19 cellular contexts compared by ENCODE assay signal in genomic region chr7:155973451-155973997, GRCh38.
DNase-seq lines count a peak whose midpoint lies in the region; FAIRE-seq and TF ChIP-seq lines count a peak whose summit lies in the region.
"Had no signal": no experiment of that assay in that cellular context is flagged by ENCODE, and none has a peak within 500 bp of the region (broad histone marks: within the 10 kb centered on the region; RNA-seq: fewer than 3 reads in every experiment).

No MANE protein-coding gene starts in this region.

- no peak overlapping the region for H2BK12ac ChIP-seq in H9 (ENCODE audit: insufficient read length, low read depth, low read length)

- no peaks in the 10 kb centered on the region for H4K20me1 ChIP-seq in H9 (ENCODE audit: control insufficient read depth, insufficient read depth, insufficient read length)

- H3K4me3 Mint-ChIP-seq in H9 (no peak overlapping the region), nephron progenitor cell (no peak overlapping the region)
- H3K4me3 Mint-ChIP-seq: CD4-positive, alpha-beta T cell had no signal

- no peak overlapping the region for H3K18ac ChIP-seq in H9 (ENCODE audit: insufficient read length, low read depth, low read length)

- H3K27ac Mint-ChIP-seq in H9 (no peak overlapping the region), nephron progenitor cell (peak overlapping the region; percentile 69)
- H3K27ac Mint-ChIP-seq: CD4-positive, alpha-beta T cell had no signal

- no peak overlapping the region for H4K91ac ChIP-seq in H9 (ENCODE audit: insufficient read length, low read depth, low read length)

- H3K79me1 ChIP-seq in H9 (ENCODE audit: insufficient read depth, low read depth, low read length, poor library complexity, severe bottlenecking) = no peaks in the 10 kb centered on the region

- no peak overlapping the region for H2BK120ac ChIP-seq in H9 (ENCODE audit: low read depth, low read length, poor library complexity, severe bottlenecking)

- H3K27me3 Mint-ChIP-seq in H9 (ENCODE audit: low read depth) (peaks cover 6% of the 10 kb centered on the region), nephron progenitor cell (ENCODE audit: low read depth, poor library complexity) (peaks cover 31% of the 10 kb centered on the region)
- H3K27me3 Mint-ChIP-seq: CD4-positive, alpha-beta T cell had no signal

- H3K9ac ChIP-seq in H9 (ENCODE audit: extremely low read depth, insufficient read length, low read length) = no peak overlapping the region
- H3K9ac ChIP-seq in colonic mucosa (ENCODE audit: low read depth in 2 of 2, low read length in 2 of 2) = no peak overlapping the region

- H2BK5ac ChIP-seq in H9 (ENCODE audit: insufficient read length, low read length) = no peak overlapping the region

- no peaks in the 10 kb centered on the region for H3K23me2 ChIP-seq in H9 (ENCODE audit: insufficient read length, low read depth, low read length, poor library complexity, severe bottlenecking)

- intact Hi-C loops in colonic mucosa (cut with DNase I) = no loop called here
- intact Hi-C loops in testis (cut with DNase I; ENCODE audit: low total_unique reads) = no loop called here

- H3K4me1 Mint-ChIP-seq in H9 (peaks cover 8 to 12% of the 10 kb centered on the region in 2 experiments), nephron progenitor cell (peaks cover 17% of the 10 kb centered on the region)

- H3K36me3 ChIP-seq in colonic mucosa (no peaks in the 10 kb centered on the region), testis (ENCODE audit: low read depth, missing control alignments) (no peaks in the 10 kb centered on the region)

- no peak overlapping the region for H3K4me3 ChIP-seq in colonic mucosa
- H3K4me3 ChIP-seq in testis = no peak overlapping the region
- H3K4me3 ChIP-seq: K562 had no signal

- no peak for FAIRE-seq in GM12891 (lab: Jason Lieb, UNC)
- FAIRE-seq: K562 had no signal

- H2BK15ac ChIP-seq in H9 (ENCODE audit: low read depth, low read length) = no peak overlapping the region

- DNase-seq in H9 (peak; percentile 12), colonic mucosa (peak; percentile 11), nephron progenitor cell (no peak), testis (peak; percentile 3), SIG-M5 (lab: John Stamatoyannopoulos, UW) (no peak), GM12891 (ENCODE audit: insufficient read length, low spot score) (no peak), amniotic stem cell (lab: John Stamatoyannopoulos, UW) (no peak)
- DNase-seq in activated CD4-positive, alpha-beta T cell treated with anti-CD3 and anti-CD28 coated beads for 4 hours = no peak
- DNase-seq: ACHN, AML-193, EL, HCEC 1CT, NCI-H1930, NCI-H2171, NCI-H446, NCI-H69, SHP77 treated with DMSO at 0.1 percent for 48 hours had no signal

- no peak overlapping the region for H4K5ac ChIP-seq in H9 (ENCODE audit: insufficient read length, low read depth, low read length)

- H2BK20ac ChIP-seq in H9 (ENCODE audit: low read depth, low read length, poor library complexity, severe bottlenecking) = no peak overlapping the region

- H4K8ac ChIP-seq in H9 (replicated peaks; ENCODE audit: insufficient read length, low read depth, low read length) = no peak overlapping the region

- no peak overlapping the region for H3K4ac ChIP-seq in H9 (ENCODE audit: low read depth, low read length)

- WGBS in H9 (ENCODE audit: extremely low coverage, insufficient read length, low lambda C conversion rate) = no CpG with 5 or more reads among the region's 15 CpGs
- 88 to 91% methylated on average over 14 to 15 of the region's 15 CpGs for WGBS in testis, 2 donors

- H3K27ac ChIP-seq in H9 (ENCODE audit: insufficient read length, low read depth, low read length) (no peak overlapping the region), colonic mucosa (no peak overlapping the region), testis (no peak overlapping the region)

- H3K27me3 ChIP-seq in H9 (ENCODE audit: insufficient read depth, low read length) (no peaks in the 10 kb centered on the region), colonic mucosa (no peaks in the 10 kb centered on the region), testis (no peaks in the 10 kb centered on the region)

- H3K36me3 Mint-ChIP-seq in H9 (ENCODE audit: insufficient read depth in 1 of 3, low read depth in 3 of 3) = no peaks in the 10 kb centered on the region
- no peaks in the 10 kb centered on the region for H3K36me3 Mint-ChIP-seq in nephron progenitor cell (ENCODE audit: low read depth)

- H3K9me3 Mint-ChIP-seq in H9 (no peaks in the 10 kb centered on the region), nephron progenitor cell (no peaks in the 10 kb centered on the region)
- H3K9me3 Mint-ChIP-seq: CD4-positive, alpha-beta T cell had no signal

- H3K79me2 ChIP-seq in H9 (ENCODE audit: insufficient read depth, low read length) = no peaks in the 10 kb centered on the region

- H2AK5ac ChIP-seq in H9 (ENCODE audit: insufficient read length, low read length) = no peak overlapping the region

- H3T11ph ChIP-seq in H9 (ENCODE audit: low read length) = no peak overlapping the region

- TF ChIP-seq CTCF in H9 (conservative IDR thresholded peaks at IDR 0.05) (no peak), colonic mucosa (IDR thresholded peaks at IDR 0.05) (no peak), nephron progenitor cell (IDR thresholded peaks at IDR 0.05) (no peak), testis (IDR thresholded peaks at IDR 0.05) (no peak)

- H3K14ac ChIP-seq in H9 (ENCODE audit: insufficient read depth, low read length) = no peak overlapping the region; the same call in 1 of the 2 replicates

- no peaks in the 10 kb centered on the region for H3K4me1 ChIP-seq in H9 (ENCODE audit: insufficient read depth, low read length)
- H3K4me1 ChIP-seq in colonic mucosa = no peaks in the 10 kb centered on the region
- no peaks in the 10 kb centered on the region for H3K4me1 ChIP-seq in testis

- no peak overlapping the region for H3K23ac ChIP-seq in H9 (ENCODE audit: insufficient read length, low read depth, low read length)

- H2AFZ ChIP-seq in H9 (ENCODE audit: low read length) = no peak overlapping the region

- H3K9me3 ChIP-seq in H9 (ENCODE audit: control insufficient read depth, low read depth, low read length) (no peaks in the 10 kb centered on the region), colonic mucosa (no peaks in the 10 kb centered on the region), testis (no peaks in the 10 kb centered on the region)

- H3K4me2 ChIP-seq in H9 (ENCODE audit: insufficient read depth, insufficient read length, low read length) = no peak overlapping the region

- no peak overlapping the region for H3K56ac ChIP-seq in H9 (ENCODE audit: insufficient read length, low read depth, low read length)

- TF ChIP-seq POLR2A in testis (IDR thresholded peaks at IDR 0.05) (no peak), GM12891 (IDR thresholded peaks at IDR 0.05; ENCODE audit: low read depth, low read length) (no peak)

TF ChIP-seq in GM12891, 5 proteins besides CTCF, POLR2A, EP300 and RAD21:
- TF ChIP-seq POLR2AphosphoS5 (IDR thresholded peaks at IDR 0.05; ENCODE audit: low read depth, low read length) (no peak), PAX5 (IDR thresholded peaks at IDR 0.05; ENCODE audit: insufficient read depth, low read length, severe bottlenecking) (no peak), TAF1 (IDR thresholded peaks at IDR 0.05; ENCODE audit: low read depth, low read length) (no peak), SPI1 (IDR thresholded peaks at IDR 0.05; ENCODE audit: low read depth, low read length) (no peak)

Comparison
In these comparisons a context has a peak if more than half of its experiments do, and no peak if none do; other contexts are left out.
1. DNase-seq: peak in H9 (single experiment), colonic mucosa (single experiment) and testis (single experiment); none in nephron progenitor cell (single experiment), activated CD4-positive, alpha-beta T cell treated with anti-CD3 and anti-CD28 coated beads for 4 hours (0 of 2), SIG-M5 (single experiment), GM12891 (single experiment) and amniotic stem cell (single experiment).